1 cellular context compared by ENCODE assay signal in the genomic region with DNA sequence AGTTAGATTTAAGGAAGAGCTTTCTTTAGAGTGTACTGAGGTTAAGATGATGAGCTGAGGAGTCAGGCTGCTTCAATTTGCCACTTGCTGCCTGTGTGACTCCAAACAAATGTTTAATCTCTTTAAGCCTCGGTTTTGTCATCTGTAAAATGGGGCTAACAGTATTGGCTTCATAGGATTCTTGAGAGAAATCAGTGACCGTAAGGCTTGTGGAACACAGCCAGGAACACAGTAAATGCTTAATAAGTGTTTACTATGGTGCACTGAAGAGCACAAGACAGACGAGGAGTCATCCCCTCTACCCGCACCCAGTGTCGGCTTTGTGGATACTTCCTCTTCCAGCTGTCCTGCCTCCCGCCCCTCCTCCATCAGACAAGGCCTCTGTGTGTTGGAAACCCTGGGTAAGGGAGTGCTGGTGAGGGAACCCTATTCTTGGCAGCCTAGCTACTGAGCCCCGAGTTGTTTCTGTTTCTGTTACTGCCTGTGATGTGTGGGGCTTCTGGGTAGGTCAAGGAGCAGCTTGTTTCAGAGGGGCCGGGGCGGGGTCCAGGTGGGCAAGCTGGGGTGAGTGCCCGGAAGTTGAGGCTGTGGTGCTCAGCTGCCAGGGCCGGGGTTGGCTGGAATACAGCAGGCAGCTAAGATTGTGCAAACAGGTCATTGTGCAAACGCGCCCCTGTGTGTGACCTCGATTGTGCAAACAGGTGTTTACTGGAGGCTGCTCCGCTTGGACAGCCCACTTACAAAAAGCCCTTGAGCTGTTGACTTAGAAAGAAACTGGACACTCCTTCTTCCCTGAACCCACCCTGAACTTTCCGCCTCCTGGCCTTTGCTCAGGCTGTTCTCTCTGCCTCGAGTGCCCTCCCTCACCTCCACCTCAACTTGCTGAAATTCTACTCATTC.
A peak's percentile ranks its signal among the peaks of the same experiment; 100 is the strongest.
TF ChIP-seq lines count a peak whose summit lies in the region.

No MANE protein-coding gene starts in this region.

TF ChIP-seq in K562, 482 proteins besides CTCF, POLR2A, EP300 and RAD21 (continues in another document):
- TF ChIP-seq CEBPB (tag; IDR thresholded peaks at IDR 0.05), result peak; percentile 90
- no peak for TF ChIP-seq PCBP1 (IDR thresholded peaks at IDR 0.05; ENCODE audit: low read depth, low read length, poor library complexity, severe bottlenecking)
- TF ChIP-seq RCOR1 (IDR thresholded peaks at IDR 0.05; ENCODE audit: borderline replicate concordance in 1 of 2, low read depth in 2 of 2, low read length in 2 of 2), result peak in 1 of 2 experiments; percentile 91; a peak in 3 of 4 replicates
- TF ChIP-seq NFIC (IDR thresholded peaks at IDR 0.05), result peak; percentile 21; the same call in 1 of the 2 replicates
- no peak for TF ChIP-seq ZEB2 (IDR thresholded peaks at IDR 0.05)
- TF ChIP-seq ZNF324 (CRISPR knock-in tag; IDR thresholded peaks at IDR 0.05), result no peak
- no peak for TF ChIP-seq ZNF699 (CRISPR knock-in tag; IDR thresholded peaks at IDR 0.05; ENCODE audit: insufficient replicate concordance)
- no peak for TF ChIP-seq ZNF76 (CRISPR knock-in tag; IDR thresholded peaks at IDR 0.05; ENCODE audit: borderline replicate concordance)
- TF ChIP-seq, protein P1, sequence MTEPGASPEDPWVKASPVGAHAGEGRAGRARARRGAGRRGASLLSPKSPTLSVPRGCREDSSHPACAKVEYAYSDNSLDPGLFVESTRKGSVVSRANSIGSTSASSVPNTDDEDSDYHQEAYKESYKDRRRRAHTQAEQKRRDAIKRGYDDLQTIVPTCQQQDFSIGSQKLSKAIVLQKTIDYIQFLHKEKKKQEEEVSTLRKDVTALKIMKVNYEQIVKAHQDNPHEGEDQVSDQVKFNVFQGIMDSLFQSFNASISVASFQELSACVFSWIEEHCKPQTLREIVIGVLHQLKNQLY (CRISPR knock-in tag; conservative IDR thresholded peaks at IDR 0.05), result no peak
- TF ChIP-seq, protein P2, sequence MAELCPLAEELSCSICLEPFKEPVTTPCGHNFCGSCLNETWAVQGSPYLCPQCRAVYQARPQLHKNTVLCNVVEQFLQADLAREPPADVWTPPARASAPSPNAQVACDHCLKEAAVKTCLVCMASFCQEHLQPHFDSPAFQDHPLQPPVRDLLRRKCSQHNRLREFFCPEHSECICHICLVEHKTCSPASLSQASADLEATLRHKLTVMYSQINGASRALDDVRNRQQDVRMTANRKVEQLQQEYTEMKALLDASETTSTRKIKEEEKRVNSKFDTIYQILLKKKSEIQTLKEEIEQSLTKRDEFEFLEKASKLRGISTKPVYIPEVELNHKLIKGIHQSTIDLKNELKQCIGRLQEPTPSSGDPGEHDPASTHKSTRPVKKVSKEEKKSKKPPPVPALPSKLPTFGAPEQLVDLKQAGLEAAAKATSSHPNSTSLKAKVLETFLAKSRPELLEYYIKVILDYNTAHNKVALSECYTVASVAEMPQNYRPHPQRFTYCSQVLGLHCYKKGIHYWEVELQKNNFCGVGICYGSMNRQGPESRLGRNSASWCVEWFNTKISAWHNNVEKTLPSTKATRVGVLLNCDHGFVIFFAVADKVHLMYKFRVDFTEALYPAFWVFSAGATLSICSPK (IDR thresholded peaks at IDR 0.05; ENCODE audit: borderline replicate concordance), result no peak
- TF ChIP-seq ZNF695 (CRISPR knock-in tag; IDR thresholded peaks at IDR 0.05), result no peak
- no peak for TF ChIP-seq ESRRA (IDR thresholded peaks at IDR 0.05; ENCODE audit: borderline replicate concordance, low read depth)
- TF ChIP-seq, protein P3, sequence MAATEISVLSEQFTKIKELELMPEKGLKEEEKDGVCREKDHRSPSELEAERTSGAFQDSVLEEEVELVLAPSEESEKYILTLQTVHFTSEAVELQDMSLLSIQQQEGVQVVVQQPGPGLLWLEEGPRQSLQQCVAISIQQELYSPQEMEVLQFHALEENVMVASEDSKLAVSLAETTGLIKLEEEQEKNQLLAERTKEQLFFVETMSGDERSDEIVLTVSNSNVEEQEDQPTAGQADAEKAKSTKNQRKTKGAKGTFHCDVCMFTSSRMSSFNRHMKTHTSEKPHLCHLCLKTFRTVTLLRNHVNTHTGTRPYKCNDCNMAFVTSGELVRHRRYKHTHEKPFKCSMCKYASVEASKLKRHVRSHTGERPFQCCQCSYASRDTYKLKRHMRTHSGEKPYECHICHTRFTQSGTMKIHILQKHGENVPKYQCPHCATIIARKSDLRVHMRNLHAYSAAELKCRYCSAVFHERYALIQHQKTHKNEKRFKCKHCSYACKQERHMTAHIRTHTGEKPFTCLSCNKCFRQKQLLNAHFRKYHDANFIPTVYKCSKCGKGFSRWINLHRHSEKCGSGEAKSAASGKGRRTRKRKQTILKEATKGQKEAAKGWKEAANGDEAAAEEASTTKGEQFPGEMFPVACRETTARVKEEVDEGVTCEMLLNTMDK (IDR thresholded peaks at IDR 0.05; ENCODE audit: borderline replicate concordance, insufficient read depth, low read depth, low read length, poor library complexity, severe bottlenecking), result no peak
- no peak for TF ChIP-seq PML (IDR thresholded peaks at IDR 0.05; ENCODE audit: low read length)
- peak; percentile 63; the same call in 1 of the 2 replicates for TF ChIP-seq ZNF3 (CRISPR knock-in tag; IDR thresholded peaks at IDR 0.05)
- TF ChIP-seq, protein P4, sequence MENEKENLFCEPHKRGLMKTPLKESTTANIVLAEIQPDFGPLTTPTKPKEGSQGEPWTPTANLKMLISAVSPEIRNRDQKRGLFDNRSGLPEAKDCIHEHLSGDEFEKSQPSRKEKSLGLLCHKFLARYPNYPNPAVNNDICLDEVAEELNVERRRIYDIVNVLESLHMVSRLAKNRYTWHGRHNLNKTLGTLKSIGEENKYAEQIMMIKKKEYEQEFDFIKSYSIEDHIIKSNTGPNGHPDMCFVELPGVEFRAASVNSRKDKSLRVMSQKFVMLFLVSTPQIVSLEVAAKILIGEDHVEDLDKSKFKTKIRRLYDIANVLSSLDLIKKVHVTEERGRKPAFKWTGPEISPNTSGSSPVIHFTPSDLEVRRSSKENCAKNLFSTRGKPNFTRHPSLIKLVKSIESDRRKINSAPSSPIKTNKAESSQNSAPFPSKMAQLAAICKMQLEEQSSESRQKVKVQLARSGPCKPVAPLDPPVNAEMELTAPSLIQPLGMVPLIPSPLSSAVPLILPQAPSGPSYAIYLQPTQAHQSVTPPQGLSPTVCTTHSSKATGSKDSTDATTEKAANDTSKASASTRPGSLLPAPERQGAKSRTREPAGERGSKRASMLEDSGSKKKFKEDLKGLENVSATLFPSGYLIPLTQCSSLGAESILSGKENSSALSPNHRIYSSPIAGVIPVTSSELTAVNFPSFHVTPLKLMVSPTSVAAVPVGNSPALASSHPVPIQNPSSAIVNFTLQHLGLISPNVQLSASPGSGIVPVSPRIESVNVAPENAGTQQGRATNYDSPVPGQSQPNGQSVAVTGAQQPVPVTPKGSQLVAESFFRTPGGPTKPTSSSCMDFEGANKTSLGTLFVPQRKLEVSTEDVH (IDR thresholded peaks at IDR 0.05; ENCODE audit: low read depth, partially characterized antibody), result no peak
- TF ChIP-seq, protein P5, sequence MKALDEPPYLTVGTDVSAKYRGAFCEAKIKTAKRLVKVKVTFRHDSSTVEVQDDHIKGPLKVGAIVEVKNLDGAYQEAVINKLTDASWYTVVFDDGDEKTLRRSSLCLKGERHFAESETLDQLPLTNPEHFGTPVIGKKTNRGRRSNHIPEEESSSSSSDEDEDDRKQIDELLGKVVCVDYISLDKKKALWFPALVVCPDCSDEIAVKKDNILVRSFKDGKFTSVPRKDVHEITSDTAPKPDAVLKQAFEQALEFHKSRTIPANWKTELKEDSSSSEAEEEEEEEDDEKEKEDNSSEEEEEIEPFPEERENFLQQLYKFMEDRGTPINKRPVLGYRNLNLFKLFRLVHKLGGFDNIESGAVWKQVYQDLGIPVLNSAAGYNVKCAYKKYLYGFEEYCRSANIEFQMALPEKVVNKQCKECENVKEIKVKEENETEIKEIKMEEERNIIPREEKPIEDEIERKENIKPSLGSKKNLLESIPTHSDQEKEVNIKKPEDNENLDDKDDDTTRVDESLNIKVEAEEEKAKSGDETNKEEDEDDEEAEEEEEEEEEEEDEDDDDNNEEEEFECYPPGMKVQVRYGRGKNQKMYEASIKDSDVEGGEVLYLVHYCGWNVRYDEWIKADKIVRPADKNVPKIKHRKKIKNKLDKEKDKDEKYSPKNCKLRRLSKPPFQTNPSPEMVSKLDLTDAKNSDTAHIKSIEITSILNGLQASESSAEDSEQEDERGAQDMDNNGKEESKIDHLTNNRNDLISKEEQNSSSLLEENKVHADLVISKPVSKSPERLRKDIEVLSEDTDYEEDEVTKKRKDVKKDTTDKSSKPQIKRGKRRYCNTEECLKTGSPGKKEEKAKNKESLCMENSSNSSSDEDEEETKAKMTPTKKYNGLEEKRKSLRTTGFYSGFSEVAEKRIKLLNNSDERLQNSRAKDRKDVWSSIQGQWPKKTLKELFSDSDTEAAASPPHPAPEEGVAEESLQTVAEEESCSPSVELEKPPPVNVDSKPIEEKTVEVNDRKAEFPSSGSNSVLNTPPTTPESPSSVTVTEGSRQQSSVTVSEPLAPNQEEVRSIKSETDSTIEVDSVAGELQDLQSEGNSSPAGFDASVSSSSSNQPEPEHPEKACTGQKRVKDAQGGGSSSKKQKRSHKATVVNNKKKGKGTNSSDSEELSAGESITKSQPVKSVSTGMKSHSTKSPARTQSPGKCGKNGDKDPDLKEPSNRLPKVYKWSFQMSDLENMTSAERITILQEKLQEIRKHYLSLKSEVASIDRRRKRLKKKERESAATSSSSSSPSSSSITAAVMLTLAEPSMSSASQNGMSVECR (CRISPR knock-in tag; IDR thresholded peaks at IDR 0.05), result no peak; the same call in 1 of the 2 replicates
- no peak for TF ChIP-seq ESRRB (CRISPR knock-in tag; IDR thresholded peaks at IDR 0.05; ENCODE audit: borderline replicate concordance)
- TF ChIP-seq, protein P6, sequence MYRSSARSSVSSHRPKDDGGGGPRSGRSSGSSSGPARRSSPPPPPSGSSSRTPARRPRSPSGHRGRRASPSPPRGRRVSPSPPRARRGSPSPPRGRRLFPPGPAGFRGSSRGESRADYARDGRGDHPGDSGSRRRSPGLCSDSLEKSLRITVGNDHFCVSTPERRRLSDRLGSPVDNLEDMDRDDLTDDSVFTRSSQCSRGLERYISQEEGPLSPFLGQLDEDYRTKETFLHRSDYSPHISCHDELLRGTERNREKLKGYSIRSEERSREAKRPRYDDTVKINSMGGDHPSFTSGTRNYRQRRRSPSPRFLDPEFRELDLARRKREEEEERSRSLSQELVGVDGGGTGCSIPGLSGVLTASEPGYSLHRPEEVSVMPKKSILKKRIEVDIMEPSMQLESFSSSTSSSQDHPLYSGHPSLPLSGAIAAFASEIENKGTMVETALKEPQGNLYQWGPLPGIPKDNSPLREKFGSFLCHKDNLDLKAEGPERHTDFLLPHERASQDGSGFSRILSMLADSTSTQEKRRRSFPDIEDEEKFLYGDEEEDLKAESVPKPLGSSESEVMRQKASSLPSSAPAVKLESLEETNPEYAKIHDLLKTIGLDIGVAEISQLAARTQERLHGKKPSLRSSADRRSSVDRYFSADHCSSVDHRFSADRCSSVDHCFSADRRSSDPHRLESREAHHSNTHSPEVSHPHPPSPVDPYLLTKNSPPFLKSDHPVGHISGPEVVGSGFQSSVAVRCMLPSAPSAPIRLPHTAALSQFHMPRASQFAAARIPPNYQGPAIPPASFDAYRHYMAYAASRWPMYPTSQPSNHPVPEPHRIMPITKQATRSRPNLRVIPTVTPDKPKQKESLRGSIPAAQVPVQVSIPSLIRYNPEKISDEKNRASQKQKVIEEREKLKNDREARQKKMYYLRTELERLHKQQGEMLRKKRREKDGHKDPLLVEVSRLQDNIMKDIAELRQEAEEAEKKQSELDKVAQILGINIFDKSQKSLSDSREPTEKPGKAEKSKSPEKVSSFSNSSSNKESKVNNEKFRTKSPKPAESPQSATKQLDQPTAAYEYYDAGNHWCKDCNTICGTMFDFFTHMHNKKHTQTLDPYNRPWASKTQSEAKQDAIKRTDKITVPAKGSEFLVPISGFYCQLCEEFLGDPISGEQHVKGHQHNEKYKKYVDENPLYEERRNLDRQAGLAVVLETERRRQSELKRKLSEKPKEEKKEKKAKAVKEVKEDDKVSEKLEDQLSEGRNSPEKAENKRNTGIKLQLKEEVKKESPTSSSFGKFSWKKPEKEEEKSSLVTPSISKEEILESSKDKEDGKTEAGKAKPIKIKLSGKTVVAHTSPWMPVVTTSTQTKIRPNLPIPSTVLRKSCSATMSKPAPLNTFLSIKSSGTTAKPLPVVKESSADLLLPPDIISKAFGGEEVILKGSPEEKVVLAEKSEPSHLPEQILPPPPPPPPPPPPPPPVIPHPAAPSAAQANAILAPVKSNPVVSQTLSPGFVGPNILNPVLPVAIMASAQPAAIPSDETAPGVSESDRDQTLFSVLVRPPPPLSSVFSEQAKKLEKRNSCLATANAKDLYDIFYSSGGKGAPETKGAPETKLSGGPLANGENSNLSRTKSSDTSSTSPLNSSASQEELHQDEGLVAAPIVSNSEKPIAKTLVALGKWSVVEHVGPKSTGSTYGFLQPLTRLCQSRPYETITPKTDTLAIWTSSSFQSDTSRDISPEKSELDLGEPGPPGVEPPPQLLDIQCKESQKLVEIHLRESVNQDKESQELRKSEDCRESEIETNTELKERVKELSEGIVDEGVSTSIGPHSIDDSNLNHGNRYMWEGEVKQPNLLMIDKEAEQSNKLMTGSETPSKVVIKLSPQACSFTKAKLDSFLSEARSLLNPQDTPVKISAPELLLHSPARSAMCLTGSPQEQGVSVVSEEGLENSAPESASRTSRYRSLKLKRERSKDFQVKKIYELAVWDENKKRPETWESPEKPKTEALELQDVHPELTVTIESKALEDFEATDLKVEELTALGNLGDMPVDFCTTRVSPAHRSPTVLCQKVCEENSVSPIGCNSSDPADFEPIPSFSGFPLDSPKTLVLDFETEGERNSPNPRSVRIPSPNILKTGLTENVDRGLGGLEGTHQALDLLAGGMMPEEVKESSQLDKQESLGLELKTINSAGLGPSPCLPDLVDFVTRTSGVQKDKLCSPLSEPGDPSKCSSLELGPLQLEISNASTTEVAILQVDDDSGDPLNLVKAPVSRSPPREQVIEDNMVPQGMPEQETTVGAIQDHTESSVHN (IDR thresholded peaks at IDR 0.05; ENCODE audit: borderline replicate concordance in 1 of 2, low read depth in 1 of 2), result no peak
- TF ChIP-seq, protein P7, sequence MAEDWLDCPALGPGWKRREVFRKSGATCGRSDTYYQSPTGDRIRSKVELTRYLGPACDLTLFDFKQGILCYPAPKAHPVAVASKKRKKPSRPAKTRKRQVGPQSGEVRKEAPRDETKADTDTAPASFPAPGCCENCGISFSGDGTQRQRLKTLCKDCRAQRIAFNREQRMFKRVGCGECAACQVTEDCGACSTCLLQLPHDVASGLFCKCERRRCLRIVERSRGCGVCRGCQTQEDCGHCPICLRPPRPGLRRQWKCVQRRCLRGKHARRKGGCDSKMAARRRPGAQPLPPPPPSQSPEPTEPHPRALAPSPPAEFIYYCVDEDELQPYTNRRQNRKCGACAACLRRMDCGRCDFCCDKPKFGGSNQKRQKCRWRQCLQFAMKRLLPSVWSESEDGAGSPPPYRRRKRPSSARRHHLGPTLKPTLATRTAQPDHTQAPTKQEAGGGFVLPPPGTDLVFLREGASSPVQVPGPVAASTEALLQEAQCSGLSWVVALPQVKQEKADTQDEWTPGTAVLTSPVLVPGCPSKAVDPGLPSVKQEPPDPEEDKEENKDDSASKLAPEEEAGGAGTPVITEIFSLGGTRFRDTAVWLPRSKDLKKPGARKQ (CRISPR knock-in tag; IDR thresholded peaks at IDR 0.05), result no peak
- TF ChIP-seq, protein P8, sequence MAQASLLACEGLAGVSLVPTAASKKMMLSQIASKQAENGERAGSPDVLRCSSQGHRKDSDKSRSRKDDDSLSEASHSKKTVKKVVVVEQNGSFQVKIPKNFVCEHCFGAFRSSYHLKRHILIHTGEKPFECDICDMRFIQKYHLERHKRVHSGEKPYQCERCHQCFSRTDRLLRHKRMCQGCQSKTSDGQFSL (CRISPR knock-in tag; IDR thresholded peaks at IDR 0.05), result no peak
- TF ChIP-seq, protein P8 (tag; IDR thresholded peaks at IDR 0.05), result no peak
- peak; percentile 96 for TF ChIP-seq CBX1 (IDR thresholded peaks at IDR 0.05; ENCODE audit: low read depth)
- TF ChIP-seq BDP1 (IDR thresholded peaks at IDR 0.05; ENCODE audit: insufficient read depth, insufficient read length), result no peak
- no peak for TF ChIP-seq BACH1 (tag; IDR thresholded peaks at IDR 0.05)
